ENCODE assay signal across 2 cellular contexts in genomic region chr1:27538793-27539192, GRCh38.
A peak's percentile ranks its signal among the peaks of the same experiment; 100 is the strongest.
TF ChIP-seq lines count a peak whose summit lies in the region.

No MANE protein-coding gene starts in this region.

TF ChIP-seq in HCT116, 20 proteins besides CTCF, POLR2A, EP300 and RAD21 (continued from another document):
- TF ChIP-seq ZBTB33 (IDR thresholded peaks at IDR 0.05; ENCODE audit: extremely low read depth, insufficient replicate concordance, low read length) = no peak

TF ChIP-seq in SK-N-SH, 30 proteins besides CTCF, POLR2A, EP300 and RAD21 (continued from another document):
- TF ChIP-seq USF2 (IDR thresholded peaks at IDR 0.05; ENCODE audit: borderline replicate concordance, low read depth, low read length) = no peak
- TF ChIP-seq RFX5 (IDR thresholded peaks at IDR 0.05; ENCODE audit: low read length) = no peak
- TF ChIP-seq NFIC (IDR thresholded peaks at IDR 0.05; ENCODE audit: borderline replicate concordance) = peak; percentile 33; the same call in 1 of the 2 replicates
- TF ChIP-seq IRF3 (IDR thresholded peaks at IDR 0.05; ENCODE audit: low read depth, low read length) = no peak
- TF ChIP-seq JUND (IDR thresholded peaks at IDR 0.05) = peak; percentile 90
- TF ChIP-seq POLR2AphosphoS5 (IDR thresholded peaks at IDR 0.05; ENCODE audit: low read depth, low read length) = peak; percentile 30; the same call in 1 of the 2 replicates
- TF ChIP-seq MEF2A (IDR thresholded peaks at IDR 0.05; ENCODE audit: borderline replicate concordance, low read depth) = no peak
- TF ChIP-seq REST (IDR thresholded peaks at IDR 0.05; ENCODE audit: low read depth, low read length) = 0 out of 2 replicates have a peak, but pooled peaks have one; percentile 28
- TF ChIP-seq NRF1 (IDR thresholded peaks at IDR 0.05; ENCODE audit: low read depth, low read length) = no peak
- peak; percentile 70; the same call in 1 of the 2 replicates for TF ChIP-seq TEAD4 (IDR thresholded peaks at IDR 0.05; ENCODE audit: borderline replicate concordance, insufficient read depth)
- TF ChIP-seq MAX (IDR thresholded peaks at IDR 0.05; ENCODE audit: low read depth) = peak; percentile 89
- peak; percentile 88 for TF ChIP-seq TCF12 (IDR thresholded peaks at IDR 0.05)
TF ChIP-seq in SK-N-SH: peak in this region for 10.
